Comparison of ENCODE assay signal across 8 cellular contexts in the genomic region with DNA sequence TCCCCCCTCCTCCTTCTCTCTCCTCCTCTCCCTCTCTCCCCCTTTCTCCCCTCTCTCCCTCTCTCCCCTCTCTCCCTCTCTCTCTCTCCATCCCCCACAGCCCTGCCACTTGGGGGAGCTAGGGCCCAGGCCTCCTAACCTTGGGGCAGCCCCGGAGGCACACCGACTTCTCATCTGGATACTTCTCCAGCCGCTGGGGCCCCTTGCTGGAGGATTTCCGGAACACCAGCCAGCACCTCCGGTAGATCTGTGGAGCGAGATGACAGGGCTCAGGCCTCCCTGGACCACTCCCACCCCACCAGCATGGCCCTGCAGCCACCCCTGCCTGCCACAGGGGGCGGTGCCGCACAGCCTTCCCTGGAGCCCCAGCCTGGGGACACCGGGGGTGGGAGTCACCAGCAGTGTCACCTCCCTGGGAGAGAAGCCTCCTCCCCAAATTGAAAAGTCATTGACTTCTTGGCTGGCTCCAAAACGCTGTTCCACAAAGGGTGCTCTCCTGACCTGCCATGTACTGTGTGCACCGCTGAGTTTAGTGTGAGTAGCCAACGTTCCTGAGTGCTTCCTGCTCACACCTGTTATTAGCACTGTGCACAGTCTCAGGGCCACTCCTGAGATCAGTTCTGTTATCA. TPM values are rescaled to one million over a fixed set of nuclear protein-coding genes. Genes with fewer than 3 reads are reported as not detected.
DNase-seq lines count a peak whose midpoint lies in the region; ATAC-seq and TF ChIP-seq lines count a peak whose summit lies in the region.

No MANE protein-coding gene starts in this region.

- H3K36me3 ChIP-seq in RWPE2 (ENCODE audit: low read depth): peaks cover 19% of the 10 kb centered on the region

- peak overlapping the region in 2 of 7 donors; percentile 30 to 54 for H3K27ac Mint-ChIP-seq in CD14-positive monocyte

- no peaks in the 10 kb centered on the region for H3K9me3 ChIP-seq in RWPE2 (ENCODE audit: severe bottlenecking)

- H3K27ac ChIP-seq in RWPE2 (ENCODE audit: poor library complexity, severe bottlenecking): no peak overlapping the region

- H3K4me3 Mint-ChIP-seq in CD14-positive monocyte: peak overlapping the region in 1 of 2 donors; percentile 4

- peaks cover 17% of the 10 kb centered on the region in 2 donors for H3K36me3 Mint-ChIP-seq in CD14-positive monocyte

- intact Hi-C loops in CD14-positive monocyte (cut with micrococcal nuclease): no loop called here

- H3K9me3 Mint-ChIP-seq in CD14-positive monocyte: peaks cover 0 to 3% (median 2%) of the 10 kb centered on the region in 7 donors

- H3K4me1 ChIP-seq in RWPE2 (ENCODE audit: insufficient read depth, poor library complexity, severe bottlenecking): no peaks in the 10 kb centered on the region

- DNase-seq in CD14-positive monocyte (ENCODE audit: low spot score) (no peak), GM19238 (ENCODE audit: insufficient read length, low spot score) (peak; percentile 87), RWPE2 (ENCODE audit: low spot score) (no peak), activated gamma-delta T cell (lab: John Stamatoyannopoulos, UW) (peak; percentile 45), hepatic stellate cell (ENCODE audit: low spot score) (peak; percentile 71), NCI-H1105 (lab: John Stamatoyannopoulos, UW) (no peak)
- peak; percentile 58 to 61 for DNase-seq in stimulated activated CD4-positive, alpha-beta T cell treated with anti-CD3 and anti-CD28 coated beads, Interleukin-4, amount 100 ng/mL, for 4 hours

- no peak overlapping the region for H3K4me3 ChIP-seq in RWPE2 (ENCODE audit: severe bottlenecking)

- peaks cover 19% of the 10 kb centered on the region for H3K4me1 Mint-ChIP-seq in CD14-positive monocyte

- ATAC-seq in HG03175 (IDR thresholded peaks at IDR 0.05; ENCODE audit: unreplicated experiment): peak; percentile 97
- peak; percentile 44; the same call in 1 of the 3 replicates for ATAC-seq in RWPE2 (ENCODE audit: low read depth)

- no peaks in the 10 kb centered on the region for H3K27me3 ChIP-seq in RWPE2 (ENCODE audit: insufficient read depth, poor library complexity, severe bottlenecking)

- peaks cover 18 to 36% (median 22%) of the 10 kb centered on the region in 3 donors for H3K27me3 Mint-ChIP-seq in CD14-positive monocyte (ENCODE audit: low read depth in 3 of 3)

- peak; percentile 83 for TF ChIP-seq CTCF in CD14-positive monocyte (IDR thresholded peaks at IDR 0.05)
- TF ChIP-seq CTCF in RWPE2 (IDR thresholded peaks at IDR 0.05; ENCODE audit: poor library complexity, severe bottlenecking): peak; percentile 35

RNA-seq across cellular contexts. Expression of gene DOK4, which starts 10.5 kb away (rescaled TPM):
- polyA plus RNA-seq in CD14-positive monocyte: under 1 TPM in 1 of 2 donors, not detected in 1; 0.09 TPM

RNA-seq across cellular contexts. Expression of gene POLR2C, which starts 13.3 kb away (rescaled TPM):
- polyA plus RNA-seq in CD14-positive monocyte: 10 to 100 TPM; 22.6 to 24.4 TPM

RNA-seq across cellular contexts. Expression of gene COQ9, which starts 28.5 kb away (rescaled TPM):
- 10 to 100 TPM; 32.7 to 38.4 TPM for polyA plus RNA-seq in CD14-positive monocyte

RNA-seq across cellular contexts. Expression of gene CIAPIN1, which starts 28.6 kb away (rescaled TPM):
- 10 to 100 TPM; 42.1 to 46.5 TPM for polyA plus RNA-seq in CD14-positive monocyte

Comparison
In these comparisons a context has a peak if more than half of its experiments do, and no peak if none do; other contexts are left out.
1. DNase-seq: peak in GM19238 (single experiment), activated gamma-delta T cell (single experiment), hepatic stellate cell (single experiment) and stimulated activated CD4-positive, alpha-beta T cell treated with anti-CD3 and anti-CD28 coated beads, Interleukin-4, amount 100 ng/mL, for 4 hours (2 of 2); none in CD14-positive monocyte (single experiment), RWPE2 (single experiment) and NCI-H1105 (single experiment).